In genomic region chrX:101232316-101232715, GRCh38 we compare ENCODE assay signal across 28 cellular contexts. TPM values are rescaled to one million over a fixed set of nuclear protein-coding genes. Genes with fewer than 3 reads are reported as not detected.
A peak's percentile ranks its signal among the peaks of the same experiment; 100 is the strongest.
DNase-seq lines count a peak whose midpoint lies in the region; ATAC-seq, FAIRE-seq and TF ChIP-seq lines count a peak whose summit lies in the region.
"Had no signal": no experiment of that assay in that cellular context is flagged by ENCODE, and none has a peak within 500 bp of the region (broad histone marks: within the 10 kb centered on the region; RNA-seq: fewer than 3 reads in every experiment).

No MANE protein-coding gene starts in this region.

- H3K79me2 ChIP-seq in SK-N-SH (ENCODE audit: insufficient read depth) = no peaks in the 10 kb centered on the region
- no peaks in the 10 kb centered on the region for H3K79me2 ChIP-seq in endothelial cell of umbilical vein (ENCODE audit: control insufficient read depth, insufficient read depth, low read length)

- H3K9me2 ChIP-seq in SK-N-SH = no peaks in the 10 kb centered on the region

- H3K4me3 ChIP-seq in SK-N-SH (ENCODE audit: low read depth in 2 of 2, low read length in 1 of 2) (no peak overlapping the region), endothelial cell of umbilical vein (replicated peaks in 1 of 3; ENCODE audit: insufficient read depth in 1 of 3, low read depth in 1 of 3, low read length in 3 of 3) (no peak overlapping the region), WERI-Rb-1 (ENCODE audit: low read depth, low read length) (no peak overlapping the region)
- H3K4me3 ChIP-seq: BLaER1, HAP-1, PC-9, SK-N-MC had no signal

- TF ChIP-seq RAD21 in SK-N-SH (IDR thresholded peaks at IDR 0.05; ENCODE audit: low read length) = no peak

- BruUV-seq in endothelial cell of umbilical vein (replicated peaks; lab: Mats Ljungman, UMichigan) = no TSS peak

- 44% methylated on average over 5 of the region's 5 CpGs for WGBS in SK-N-SH (ENCODE audit: low lambda C conversion rate)

- POLR2A ChIA-PET in SK-N-SH (lab: Yijun Ruan, JAX) = no interaction called here
- POLR2A ChIA-PET in endothelial cell of umbilical vein (lab: Charles Lee) = no interaction called here

- no peaks in the 10 kb centered on the region for H3K36me3 ChIP-seq in SK-N-SH (replicated peaks in 1 of 2; ENCODE audit: control insufficient read depth in 1 of 2, insufficient read depth in 2 of 2, low read length in 1 of 2)
- H3K36me3 ChIP-seq in endothelial cell of umbilical vein (ENCODE audit: control insufficient read depth in 2 of 2, extremely low read depth in 1 of 2, insufficient read depth in 2 of 2, low read length in 2 of 2) = no peaks in the 10 kb centered on the region
- no peaks in the 10 kb centered on the region for H3K36me3 ChIP-seq in WERI-Rb-1
- H3K36me3 ChIP-seq: BLaER1, HAP-1 had no signal

- no peak overlapping the region for H3K4me3 Mint-ChIP-seq in activated CD4-positive, alpha-beta T cell treated with anti-CD3 and anti-CD28 coated beads, Interleukin-2, amount 10 ng/mL, durations not matched to agents 24 days and 14 days
- H3K4me3 Mint-ChIP-seq: CD4-positive, alpha-beta T cell had no signal

- no peaks in the 10 kb centered on the region for H3K9me3 Mint-ChIP-seq in activated CD4-positive, alpha-beta T cell treated with anti-CD3 and anti-CD28 coated beads, Interleukin-2, amount 10 ng/mL, durations not matched to agents 24 days and 14 days
- H3K9me3 Mint-ChIP-seq: CD4-positive, alpha-beta T cell had no signal

- TF ChIP-seq POLR2A in endothelial cell of umbilical vein (IDR thresholded peaks at IDR 0.05; ENCODE audit: low read depth, low read length) = no peak

- intact Hi-C loops in endothelial cell of umbilical vein (cut with micrococcal nuclease) = no loop called here
- intact Hi-C loops in activated CD4-positive, alpha-beta T cell treated with anti-CD3 and anti-CD28 coated beads, Interleukin-2, amount 10 ng/mL, durations not matched to agents 24 days and 14 days (cut with micrococcal nuclease) = no loop called here

- dilution Hi-C loops in endothelial cell of umbilical vein (cut with MboI; ENCODE audit: extremely low pct_ligation_motif_present, low sequenced_read_pairs) = no loop called here

- H3K4me2 ChIP-seq in SK-N-SH (no peak overlapping the region), endothelial cell of umbilical vein (ENCODE audit: insufficient read depth, low read length) (no peak overlapping the region)
- H3K4me2 ChIP-seq: BLaER1, PC-9 had no signal

- no peaks in the 10 kb centered on the region; the same call in 1 of the 2 replicates for H3K27me3 ChIP-seq in SK-N-SH (ENCODE audit: insufficient read depth)
- H3K27me3 ChIP-seq in endothelial cell of umbilical vein (ENCODE audit: control insufficient read depth in 2 of 2, insufficient read depth in 2 of 2, low read length in 2 of 2) = no peaks in the 10 kb centered on the region
- H3K27me3 ChIP-seq in WERI-Rb-1 (ENCODE audit: insufficient read depth, low read depth, severe bottlenecking) = peaks cover 18% of the 10 kb centered on the region
- H3K27me3 ChIP-seq: BLaER1 had no signal

- H3K27ac ChIP-seq in SK-N-SH (ENCODE audit: low read depth in 2 of 2, low read length in 1 of 2) = no peak overlapping the region
- H3K27ac ChIP-seq in endothelial cell of umbilical vein (ENCODE audit: insufficient read depth, low read depth, low read length) = no peak overlapping the region
- H3K27ac ChIP-seq in WERI-Rb-1 = no peak overlapping the region
- H3K27ac ChIP-seq: 22Rv1, BLaER1, PC-9, SK-N-MC had no signal

- no peak for TF ChIP-seq CTCF in SK-N-SH (IDR thresholded peaks at IDR 0.05)
- TF ChIP-seq CTCF in endothelial cell of umbilical vein (IDR thresholded peaks at IDR 0.05; ENCODE audit: extremely low read depth in 1 of 2, insufficient read depth in 1 of 2, low read depth in 1 of 2, low read length in 2 of 2) = no peak
- TF ChIP-seq CTCF in WERI-Rb-1 (IDR thresholded peaks at IDR 0.05; ENCODE audit: low read depth, low read length) = no peak

- no peaks in the 10 kb centered on the region for H3K4me1 Mint-ChIP-seq in activated CD4-positive, alpha-beta T cell treated with anti-CD3 and anti-CD28 coated beads, Interleukin-2, amount 10 ng/mL, durations not matched to agents 24 days and 14 days

- H3K27ac Mint-ChIP-seq in activated CD4-positive, alpha-beta T cell treated with anti-CD3 and anti-CD28 coated beads, Interleukin-2, amount 10 ng/mL, durations not matched to agents 24 days and 14 days = no peak overlapping the region
- H3K27ac Mint-ChIP-seq: CD4-positive, alpha-beta T cell had no signal

- H3K27me3 Mint-ChIP-seq in activated CD4-positive, alpha-beta T cell treated with anti-CD3 and anti-CD28 coated beads, Interleukin-2, amount 10 ng/mL, durations not matched to agents 24 days and 14 days = no peaks in the 10 kb centered on the region
- H3K27me3 Mint-ChIP-seq: CD4-positive, alpha-beta T cell had no signal

- no peaks in the 10 kb centered on the region for H3K9me1 ChIP-seq in endothelial cell of umbilical vein (replicated peaks; ENCODE audit: control insufficient read depth, extremely low read depth, insufficient read depth, low read length)

- no peak for TF ChIP-seq EP300 in SK-N-SH (IDR thresholded peaks at IDR 0.05; ENCODE audit: borderline replicate concordance in 1 of 2, low read depth in 1 of 2, low read length in 1 of 2)

- peak; percentile 71 for FAIRE-seq in endothelial cell of umbilical vein (lab: Jason Lieb, UNC)

- H3K4me1 ChIP-seq in SK-N-SH (ENCODE audit: control insufficient read depth in 1 of 2, insufficient read depth in 2 of 2, low read depth in 1 of 2, low read length in 1 of 2) (no peaks in the 10 kb centered on the region; a peak in 1 of 4 replicates), endothelial cell of umbilical vein (ENCODE audit: control insufficient read depth, extremely low read depth, insufficient read depth, low read length) (peaks cover 6% of the 10 kb centered on the region)
- H3K4me1 ChIP-seq: BLaER1, Caco-2, HAP-1 had no signal

- H4K20me1 ChIP-seq in SK-N-SH (ENCODE audit: insufficient read depth) (no peaks in the 10 kb centered on the region), endothelial cell of umbilical vein (replicated peaks; ENCODE audit: control insufficient read depth, extremely low read depth, insufficient read depth, low read length) (no peaks in the 10 kb centered on the region)
- H4K20me1 ChIP-seq: BLaER1 had no signal

- no peaks in the 10 kb centered on the region for H3K9me3 ChIP-seq in SK-N-SH
- H3K9me3 ChIP-seq in endothelial cell of umbilical vein (replicated peaks; ENCODE audit: control insufficient read depth, insufficient read depth, low read length) = no peaks in the 10 kb centered on the region
- H3K9me3 ChIP-seq in WERI-Rb-1 (ENCODE audit: severe bottlenecking) = no peaks in the 10 kb centered on the region
- H3K9me3 ChIP-seq: BLaER1, Caco-2, HAP-1 had no signal

- H3F3A ChIP-seq in SK-N-SH (replicated peaks; ENCODE audit: insufficient read depth) = no peaks in the 10 kb centered on the region

- no peaks in the 10 kb centered on the region for H3K36me3 Mint-ChIP-seq in activated CD4-positive, alpha-beta T cell treated with anti-CD3 and anti-CD28 coated beads, Interleukin-2, amount 10 ng/mL, durations not matched to agents 24 days and 14 days (ENCODE audit: low read depth)

- no peak for ATAC-seq in SK-N-SH treated with all-trans-retinoic acid at 6 μM for 48 hours

- DNase-seq in SK-N-SH (no peak), NCI-H226 (peak; percentile 7), endothelial cell of umbilical vein (ENCODE audit: low read depth, low spot score) (no peak), NCI-H748 (lab: John Stamatoyannopoulos, UW; ENCODE audit: unreplicated experiment) (no peak), NCI-H187 treated with DMSO at 0.1 percent for 48 hours (lab: John Stamatoyannopoulos, UW) (no peak), WERI-Rb-1 (no peak)
- DNase-seq in activated CD4-positive, alpha-beta T cell treated with anti-CD3 and anti-CD28 coated beads, Interleukin-2, amount 10 ng/mL, durations not matched to agents 24 days and 14 days = no peak
- DNase-seq: ACHN; Caco-2; CD4-positive, alpha-beta T cell; DMS 273 treated with DMSO at 0.1 percent for 48 hours; DND-41; GF-D8; Kasumi-1; NCI-H1048; NCI-H1417 treated with DMSO at 0.1 percent for 48 hours; NCI-H187; NCI-H2107; NCI-H510A; NCI-H748 treated with DMSO at 0.1 percent for 48 hours; PC-9; RPMI8226; SHP77 treated with DMSO at 0.1 percent for 48 hours had no signal

- CTCF ChIA-PET in SK-N-SH (lab: Yijun Ruan, JAX) = no interaction called here
- CTCF ChIA-PET in endothelial cell of umbilical vein (lab: Charles Lee) = no interaction called here

- H3K9ac ChIP-seq in SK-N-SH (no peak overlapping the region), endothelial cell of umbilical vein (replicated peaks; ENCODE audit: extremely low read depth, insufficient read depth, low read length) (no peak overlapping the region)
- H3K9ac ChIP-seq: BLaER1 had no signal

- H2AFZ ChIP-seq in SK-N-SH (ENCODE audit: low read depth) (peak overlapping the region; percentile 56; the same call in 1 of the 2 replicates), endothelial cell of umbilical vein (ENCODE audit: low read depth, low read length) (peak overlapping the region; percentile 49)
- H2AFZ ChIP-seq: PC-9 had no signal

RNA-seq across cellular contexts. Expression of gene DRP2, which starts 12.7 kb away (rescaled TPM):
- polyA plus RNA-seq in SK-N-SH (2012; rRNA removed) (0.16 and 0.21 TPM in 2 replicates), endothelial cell of umbilical vein (0.13 and 0.17 TPM in 2 replicates)
- 0.09 and 0.12 TPM in 2 replicates for polyA plus RNA-seq in SK-N-SH (2012; cell fraction: cytosol; rRNA removed)
- polyA plus RNA-seq in SK-N-SH (2012; cell fraction: nucleus; rRNA removed) = 0.62 and 0.79 TPM in 2 replicates
- 0.31 and 0.78 TPM in 2 replicates for total RNA-seq in endothelial cell of umbilical vein
- 0.12 and 0.13 TPM in 2 replicates for polyA plus RNA-seq in endothelial cell of umbilical vein (2011; cell fraction: cytosol; rRNA removed)
- 1.0 and 1.4 TPM in 2 replicates for polyA plus RNA-seq in endothelial cell of umbilical vein (2011; cell fraction: nucleus; rRNA removed)
- 0.60 and 0.68 TPM in 2 replicates for polyA plus RNA-seq in endothelial cell of umbilical vein (2012)
- polyA minus RNA-seq in endothelial cell of umbilical vein = 0.51 and 0.62 TPM in 2 replicates
- polyA minus RNA-seq in endothelial cell of umbilical vein (2011; cell fraction: cytosol; rRNA and poly(A)+ RNA removed) = 0.10 TPM
- polyA minus RNA-seq in endothelial cell of umbilical vein (2011; cell fraction: nucleus; rRNA and poly(A)+ RNA removed) = 0.38 and 0.48 TPM in 2 replicates
- 0.28 and 0.31 TPM in 2 replicates for total RNA-seq in activated CD4-positive, alpha-beta T cell treated with anti-CD3 and anti-CD28 coated beads, Interleukin-2, amount 10 ng/mL, durations not matched to agents 24 days and 14 days
- total RNA-seq: CD4-positive, alpha-beta T cell had no signal

RNA-seq across cellular contexts. Expression of gene TAF7L, which starts 58.8 kb away (rescaled TPM):
- polyA plus RNA-seq in SK-N-SH (2012; rRNA removed) (0.38 and 0.39 TPM in 2 replicates), endothelial cell of umbilical vein (0.45 and 0.70 TPM in 2 replicates)
- 0.28 and 0.35 TPM in 2 replicates for polyA plus RNA-seq in SK-N-SH (2012; cell fraction: cytosol; rRNA removed)
- 1.5 and 2.5 TPM in 2 replicates for polyA plus RNA-seq in SK-N-SH (2012; cell fraction: nucleus; rRNA removed)
- 1.1 and 1.8 TPM in 2 replicates for total RNA-seq in endothelial cell of umbilical vein
- 0.61 and 0.73 TPM in 2 replicates for polyA plus RNA-seq in endothelial cell of umbilical vein (2011; cell fraction: cytosol; rRNA removed)
- polyA plus RNA-seq in endothelial cell of umbilical vein (2011; cell fraction: nucleus; rRNA removed) = 1.4 and 2.6 TPM in 2 replicates
- 1.9 and 2.2 TPM in 2 replicates for polyA plus RNA-seq in endothelial cell of umbilical vein (2012)
- 0.42 TPM in 1 of 2 replicates, not detected in the other for polyA minus RNA-seq in endothelial cell of umbilical vein
- not detected for polyA minus RNA-seq in endothelial cell of umbilical vein (2011; cell fraction: cytosol; rRNA and poly(A)+ RNA removed)
- polyA minus RNA-seq in endothelial cell of umbilical vein (2011; cell fraction: nucleus; rRNA and poly(A)+ RNA removed) = 0.38 TPM in 2 replicates
- total RNA-seq in activated CD4-positive, alpha-beta T cell treated with anti-CD3 and anti-CD28 coated beads, Interleukin-2, amount 10 ng/mL, durations not matched to agents 24 days and 14 days = 0.19 TPM in 1 of 2 replicates, not detected in the other
- total RNA-seq: Caco-2; CD4-positive, alpha-beta T cell had no signal
